ENCODE assay signal across 19 cellular contexts in the genomic region with DNA sequence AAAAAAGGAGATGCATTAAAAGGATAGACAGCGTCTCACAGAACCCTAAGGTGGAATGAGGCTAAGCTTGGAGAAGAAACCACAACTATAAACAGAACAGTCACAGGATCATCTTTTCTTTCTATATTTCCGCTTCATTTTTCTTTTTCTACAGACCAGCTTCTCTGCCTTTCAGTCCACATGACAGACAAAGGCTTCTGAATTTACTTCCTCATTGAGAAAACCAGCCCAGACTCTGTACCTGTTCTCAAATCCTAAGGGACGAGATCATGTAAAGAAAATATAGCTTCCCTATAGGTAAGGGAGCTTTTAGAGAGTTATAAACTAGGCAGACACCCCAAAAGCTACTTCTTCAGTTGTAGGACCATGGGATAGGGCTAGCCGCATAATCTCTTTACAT. TPM values are rescaled to one million over a fixed set of nuclear protein-coding genes. Genes with fewer than 3 reads are reported as not detected.
DNase-seq lines count a peak whose midpoint lies in the region; FAIRE-seq and TF ChIP-seq lines count a peak whose summit lies in the region.
"Had no signal": no experiment of that assay in that cellular context is flagged by ENCODE, and none has a peak within 500 bp of the region (broad histone marks: within the 10 kb centered on the region; RNA-seq: fewer than 3 reads in every experiment).

No MANE protein-coding gene starts in this region.

- peak overlapping the region; percentile 53 for H3K4me2 ChIP-seq in OCI-LY1 (ENCODE audit: low read length)
- H3K4me2 ChIP-seq: BLaER1 treated with 17β-estradiol and CSF1 and Interleukin-3, amounts not matched to agents 10 nM and 100 nM had no signal

- FAIRE-seq in D721Med (lab: Jason Lieb, UNC), result no peak
- FAIRE-seq: GM19239 had no signal

- H3K4me1 Mint-ChIP-seq in activated CD4-positive, alpha-beta T cell treated with anti-CD3 and anti-CD28 coated beads, Interleukin-2, amount 10 ng/mL, durations not matched to agents 24 days and 14 days, result peaks cover 17% of the 10 kb centered on the region

- H3K4me1 ChIP-seq in OCI-LY1 (ENCODE audit: insufficient read depth, low read length, severe bottlenecking), result peaks cover 50% of the 10 kb centered on the region

- TF ChIP-seq POLR2A in erythroblast (IDR thresholded peaks at IDR 0.05; ENCODE audit: low read length), result no peak

- H3K9me3 Mint-ChIP-seq in activated CD4-positive, alpha-beta T cell treated with anti-CD3 and anti-CD28 coated beads, Interleukin-2, amount 10 ng/mL, durations not matched to agents 24 days and 14 days, result peaks cover 3% of the 10 kb centered on the region

- intact Hi-C loops in activated CD4-positive, alpha-beta T cell treated with anti-CD3 and anti-CD28 coated beads, Interleukin-2, amount 10 ng/mL, durations not matched to agents 24 days and 14 days (cut with micrococcal nuclease), result no loop called here

- peak; percentile 21 for DNase-seq in activated CD4-positive, alpha-beta T cell treated with anti-CD3 and anti-CD28 coated beads, Interleukin-2, amount 10 ng/mL, durations not matched to agents 24 days and 14 days
- DNase-seq in activated CD4-positive, alpha-beta T cell treated with anti-CD3 and anti-CD28 coated beads, Interleukin-2, amount 50 U/mL, for 1 hour, result no peak
- peak; percentile 17 to 38 for DNase-seq in erythroblast (lab: John Stamatoyannopoulos, UW)
- DNase-seq in pons (ENCODE audit: low spot score), result peak; percentile 15
- no peak for DNase-seq in NCI-H1092 treated with DMSO at 0.1 percent for 48 hours (lab: John Stamatoyannopoulos, UW)
- no peak for DNase-seq in MG63
- DNase-seq in D721Med (ENCODE audit: insufficient read length, low spot score), result no peak
- DNase-seq: 8988T, DMS 273 treated with DMSO at 0.1 percent for 48 hours, GF-D8, H9, MV-4-11, NCI-H1417 treated with DMSO at 0.1 percent for 48 hours, NCI-H1930, NCI-H446, NCI-H69 had no signal

- no peaks in the 10 kb centered on the region for H3K9me2 ChIP-seq in OCI-LY1 (ENCODE audit: low read depth, low read length)

- H3K27ac Mint-ChIP-seq in activated CD4-positive, alpha-beta T cell treated with anti-CD3 and anti-CD28 coated beads, Interleukin-2, amount 10 ng/mL, durations not matched to agents 24 days and 14 days, result no peak overlapping the region
- H3K27ac Mint-ChIP-seq: H9 had no signal

- H3K36me3 ChIP-seq in OCI-LY1 (ENCODE audit: insufficient read depth, low read length), result peaks cover 45% of the 10 kb centered on the region
- H3K36me3 ChIP-seq in MG63, result no peaks in the 10 kb centered on the region; the same call in 1 of the 2 replicates

- H3K9me3 ChIP-seq in OCI-LY1 (ENCODE audit: low read length) (no peaks in the 10 kb centered on the region), MG63 (peaks cover 2% of the 10 kb centered on the region)
- H3K9me3 ChIP-seq: BLaER1 treated with 17β-estradiol and CSF1 and Interleukin-3, amounts not matched to agents 10 nM and 100 nM had no signal

- H3K9ac ChIP-seq in OCI-LY1 (ENCODE audit: low read length), result no peak overlapping the region
- H3K9ac ChIP-seq: BLaER1 treated with 17β-estradiol and CSF1 and Interleukin-3, amounts not matched to agents 10 nM and 100 nM had no signal

- TF ChIP-seq CTCF in OCI-LY1 (IDR thresholded peaks at IDR 0.05; ENCODE audit: low read length), result no peak
- TF ChIP-seq CTCF in D721Med (IDR thresholded peaks at IDR 0.05; ENCODE audit: insufficient read depth, missing control alignments), result no peak

- H3K79me2 ChIP-seq in OCI-LY1 (ENCODE audit: insufficient read depth, low read length), result peaks cover 95% of the 10 kb centered on the region

- H3F3A ChIP-seq in OCI-LY1 (ENCODE audit: insufficient read depth, low read length), result no peaks in the 10 kb centered on the region

- H4K20me1 ChIP-seq in OCI-LY1 (ENCODE audit: insufficient read depth, low read length), result no peaks in the 10 kb centered on the region

- peak overlapping the region; percentile 50 for H3K27ac ChIP-seq in OCI-LY1 (ENCODE audit: low read depth, low read length, poor library complexity, severe bottlenecking)
- H3K27ac ChIP-seq: BLaER1 treated with 17β-estradiol and CSF1 and Interleukin-3, amounts not matched to agents 10 nM and 100 nM had no signal

- H3K4me3 Mint-ChIP-seq in activated CD4-positive, alpha-beta T cell treated with anti-CD3 and anti-CD28 coated beads, Interleukin-2, amount 10 ng/mL, durations not matched to agents 24 days and 14 days, result no peak overlapping the region
- H3K4me3 Mint-ChIP-seq: H9 had no signal

- no peak overlapping the region for H2AFZ ChIP-seq in OCI-LY1 (ENCODE audit: low read length)

- H3K27me3 Mint-ChIP-seq in activated CD4-positive, alpha-beta T cell treated with anti-CD3 and anti-CD28 coated beads, Interleukin-2, amount 10 ng/mL, durations not matched to agents 24 days and 14 days, result no peaks in the 10 kb centered on the region

- no peaks in the 10 kb centered on the region for H3K27me3 ChIP-seq in OCI-LY1 (ENCODE audit: insufficient read depth, low read length)
- H3K27me3 ChIP-seq in MG63, result no peaks in the 10 kb centered on the region
- H3K27me3 ChIP-seq: BLaER1 treated with 17β-estradiol and CSF1 and Interleukin-3, amounts not matched to agents 10 nM and 100 nM had no signal

- H3K36me3 Mint-ChIP-seq in activated CD4-positive, alpha-beta T cell treated with anti-CD3 and anti-CD28 coated beads, Interleukin-2, amount 10 ng/mL, durations not matched to agents 24 days and 14 days (ENCODE audit: low read depth), result peaks cover 26% of the 10 kb centered on the region

- H3K4me3 ChIP-seq in OCI-LY1 (ENCODE audit: low read depth, low read length, poor library complexity, severe bottlenecking) (peak overlapping the region; percentile 11), MG63 (no peak overlapping the region)
- H3K4me3 ChIP-seq: BLaER1 treated with 17β-estradiol and CSF1 and Interleukin-3, amounts not matched to agents 10 nM and 100 nM had no signal

RNA-seq across cellular contexts. Expression of a gene that starts 17.4 kb away (rescaled TPM):
- 12.2 and 13.3 TPM in 2 replicates for total RNA-seq in activated CD4-positive, alpha-beta T cell treated with anti-CD3 and anti-CD28 coated beads, Interleukin-2, amount 10 ng/mL, durations not matched to agents 24 days and 14 days
- 17.1 and 18.0 TPM in 2 replicates for total RNA-seq in MG63 (2014; rRNA removed; shearing (Covaris generic); ENCODE audit: low replicate concordance)

Comparison
In these comparisons a context has a peak if more than half of its experiments do, and no peak if none do; other contexts are left out.
1. DNase-seq: peak in activated CD4-positive, alpha-beta T cell treated with anti-CD3 and anti-CD28 coated beads, Interleukin-2, amount 10 ng/mL, durations not matched to agents 24 days and 14 days (single experiment), erythroblast (2 of 2) and pons (single experiment); none in activated CD4-positive, alpha-beta T cell treated with anti-CD3 and anti-CD28 coated beads, Interleukin-2, amount 50 U/mL, for 1 hour (single experiment), NCI-H1092 treated with DMSO at 0.1 percent for 48 hours (single experiment), MG63 (single experiment) and D721Med (single experiment).